In genomic region chr6:290111-290932, GRCh38 we compare ENCODE assay signal across 12 cellular contexts. TPM values are rescaled to one million over a fixed set of nuclear protein-coding genes. Genes with fewer than 3 reads are reported as not detected.
DNase-seq lines count a peak whose midpoint lies in the region; FAIRE-seq and TF ChIP-seq lines count a peak whose summit lies in the region.
"Had no signal": no experiment of that assay in that cellular context is flagged by ENCODE, and none has a peak within 500 bp of the region (broad histone marks: within the 10 kb centered on the region; RNA-seq: fewer than 3 reads in every experiment).

No MANE protein-coding gene starts in this region.

- H3K36me3 ChIP-seq in DOHH2 (ENCODE audit: control insufficient read depth, low read length) (no peaks in the 10 kb centered on the region), OCI-LY7 (ENCODE audit: insufficient read depth, low read length) (no peaks in the 10 kb centered on the region)
- H3K36me3 ChIP-seq: pancreas, Peyer's patch had no signal

- H3K79me2 ChIP-seq in DOHH2 (ENCODE audit: control insufficient read depth, low read length) = peaks cover 11% of the 10 kb centered on the region
- peaks cover 27% of the 10 kb centered on the region for H3K79me2 ChIP-seq in OCI-LY7 (ENCODE audit: insufficient read depth, low read depth, low read length)

- H3K4me3 ChIP-seq in DOHH2 (ENCODE audit: low read length) (no peak overlapping the region), OCI-LY7 (ENCODE audit: low read depth, low read length, poor library complexity, severe bottlenecking) (peak overlapping the region; percentile 80)

- H3K9me3 ChIP-seq in DOHH2 (ENCODE audit: control insufficient read depth, insufficient read depth, low read length) (no peaks in the 10 kb centered on the region), OCI-LY7 (ENCODE audit: low read length) (no peaks in the 10 kb centered on the region)
- H3K9me3 ChIP-seq: pancreas, Peyer's patch had no signal

- H3K4me1 ChIP-seq in DOHH2 (ENCODE audit: control insufficient read depth, low read length) = peaks cover 30% of the 10 kb centered on the region
- H3K4me1 ChIP-seq in OCI-LY7 (ENCODE audit: insufficient read depth, low read length, poor library complexity, severe bottlenecking) = peaks cover 61% of the 10 kb centered on the region

- no TSS peak for BruUV-seq in OCI-LY7 (replicated peaks; lab: Mats Ljungman, UMichigan)

- FAIRE-seq in RCC 7860 (lab: Jason Lieb, UNC) = no peak
- FAIRE-seq: pancreas had no signal

- H3K4me2 ChIP-seq in DOHH2 (ENCODE audit: low read length) (peak overlapping the region; percentile 96), OCI-LY7 (ENCODE audit: low read length) (peak overlapping the region; percentile 95)

- H4K20me1 ChIP-seq in DOHH2 (ENCODE audit: control insufficient read depth, insufficient read depth, low read depth, low read length) (no peaks in the 10 kb centered on the region), OCI-LY7 (ENCODE audit: insufficient read depth, low read length) (no peaks in the 10 kb centered on the region)

- H3K27me3 ChIP-seq in DOHH2 (ENCODE audit: control insufficient read depth, low read length) = peaks cover 23% of the 10 kb centered on the region
- H3K27me3 ChIP-seq: pancreas, Peyer's patch had no signal

- POLR2A ChIA-PET in OCI-LY7 (lab: Charles Lee) = interaction anchor here (0.9 to 2.7 kb wide), 7 partner anchors 13 to 99 kb away, joined by 3 to 8 read pairs (median 3); no protein-coding TSS in a partner anchor

- H3K27ac ChIP-seq in DOHH2 (ENCODE audit: low read depth, low read length) (no peak overlapping the region), OCI-LY7 (ENCODE audit: low read depth, low read length, poor library complexity, severe bottlenecking) (peak overlapping the region; percentile 88)

- DNase-seq in Ammon's horn (ENCODE audit: low spot score) (peak; percentile 42), OCI-LY7 (ENCODE audit: low spot score) (peak; percentile 56), germinal center (ENCODE audit: low spot score) (peak; percentile 52), NCI-H1417 treated with DMSO at 0.1 percent for 48 hours (lab: John Stamatoyannopoulos, UW) (no peak), RCC 7860 (ENCODE audit: low spot score) (no peak), hypothalamus (lab: John Stamatoyannopoulos, UW) (no peak), kidney tubule cell (ENCODE audit: low spot score) (no peak)
- DNase-seq: activated effector memory CD4-positive, alpha-beta T cell treated with Interleukin-2 at 50 U/mL for 16 hours; stimulated activated naive CD4-positive, alpha-beta T cell had no signal

- H2AFZ ChIP-seq in OCI-LY7 (ENCODE audit: low read length) = peak overlapping the region; percentile 32; the same call in 1 of the 2 replicates

- H3K9me2 ChIP-seq in DOHH2 (replicated peaks; ENCODE audit: control insufficient read depth, low read length) = no peaks in the 10 kb centered on the region
- no peaks in the 10 kb centered on the region for H3K9me2 ChIP-seq in OCI-LY7 (ENCODE audit: insufficient read depth, low read length)

- TF ChIP-seq CTCF in DOHH2 (IDR thresholded peaks at IDR 0.05; ENCODE audit: low read depth, low read length, poor library complexity, severe bottlenecking) = no peak
- no peak for TF ChIP-seq CTCF in OCI-LY7 (conservative IDR thresholded peaks at IDR 0.05; ENCODE audit: low read length)

- CTCF ChIA-PET in OCI-LY7 (lab: Charles Lee; ENCODE audit: unreplicated experiment) = interaction anchor here (1.0 kb wide), 1 partner anchor 72 kb away, joined by 3 read pairs; no protein-coding TSS in a partner anchor

- intact Hi-C loops in OCI-LY7 (cut with micrococcal nuclease; ENCODE audit: unreplicated experiment) = loop anchor here (2.0 kb wide), 1 partner anchor 32 kb away; no protein-coding TSS in a partner anchor

- no peaks in the 10 kb centered on the region for H3F3A ChIP-seq in DOHH2 (ENCODE audit: control insufficient read depth, insufficient read depth)

RNA-seq across cellular contexts. Expression of gene DUSP22, which starts 2.0 kb away (rescaled TPM):
- 133 and 149 TPM in 2 replicates for total RNA-seq in OCI-LY7 (2014; rRNA removed; shearing (Covaris generic))
- 171 and 215 TPM in 2 replicates for total RNA-seq in OCI-LY7 (2022)

Comparison
In these comparisons a context has a peak if more than half of its experiments do, and no peak if none do; other contexts are left out.
1. DNase-seq: peak in Ammon's horn (single experiment), OCI-LY7 (single experiment) and germinal center (single experiment); none in NCI-H1417 treated with DMSO at 0.1 percent for 48 hours (single experiment), RCC 7860 (single experiment), hypothalamus (0 of 51) and kidney tubule cell (single experiment).